ENCODE assay signal across 9 cellular contexts in the genomic region with DNA sequence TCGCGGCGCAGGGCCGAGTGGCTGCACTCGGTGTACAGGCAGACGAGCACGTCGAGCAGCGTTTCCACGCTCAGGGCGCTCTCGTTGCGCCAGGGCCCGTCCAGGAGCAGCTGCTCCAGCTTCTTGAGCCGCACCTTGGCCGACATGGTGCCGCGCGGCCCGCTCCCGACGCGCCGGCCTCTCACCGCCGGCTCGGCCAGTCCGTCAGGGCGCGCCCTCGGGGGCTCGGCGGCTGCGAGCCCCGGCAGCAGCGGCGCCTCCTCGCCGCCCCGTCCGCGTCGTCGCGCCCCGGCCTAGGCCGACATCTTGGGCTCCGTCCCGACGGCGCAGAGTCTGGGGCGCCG. TPM values are rescaled to one million over a fixed set of nuclear protein-coding genes. Genes with fewer than 3 reads are reported as not detected.
A peak's percentile ranks its signal among the peaks of the same experiment; 100 is the strongest.
DNase-seq lines count a peak whose midpoint lies in the region; ATAC-seq lines count a peak whose summit lies in the region.
"Had no signal": no experiment of that assay in that cellular context is flagged by ENCODE, and none has a peak within 500 bp of the region (broad histone marks: within the 10 kb centered on the region; RNA-seq: fewer than 3 reads in every experiment).

No MANE protein-coding gene starts in this region.

- peak overlapping the region; percentile 94 for H3K4me3 ChIP-seq in SJSA1
- peak overlapping the region; percentile 73 for H3K4me3 ChIP-seq in rectal smooth muscle tissue (ENCODE audit: low read length)

- peak overlapping the region; percentile 63 for H3K9ac ChIP-seq in rectal smooth muscle tissue (ENCODE audit: low read length)

- H3K4me1 ChIP-seq in SJSA1 (replicated peaks) (peaks cover 15% of the 10 kb centered on the region), rectal smooth muscle tissue (ENCODE audit: control insufficient read depth, insufficient read depth, low read length) (peaks cover 17% of the 10 kb centered on the region)

- no peaks in the 10 kb centered on the region for H3K9me3 ChIP-seq in SJSA1 (replicated peaks)

- ATAC-seq in HG02759 (IDR thresholded peaks at IDR 0.05; ENCODE audit: unreplicated experiment) (no peak), GM21576 (IDR thresholded peaks at IDR 0.05; ENCODE audit: unreplicated experiment) (no peak), HG03432 (IDR thresholded peaks at IDR 0.05; ENCODE audit: unreplicated experiment) (no peak)

- H3K27me3 ChIP-seq in SJSA1 (replicated peaks), result no peaks in the 10 kb centered on the region
- H3K27me3 ChIP-seq in rectal smooth muscle tissue (ENCODE audit: control insufficient read depth, insufficient read depth, low read length), result no peaks in the 10 kb centered on the region

- peak; percentile 73 for DNase-seq in NCI-H748 (lab: John Stamatoyannopoulos, UW; ENCODE audit: unreplicated experiment)
- DNase-seq in NCI-H748 treated with DMSO at 0.1 percent for 48 hours (lab: John Stamatoyannopoulos, UW), result no peak
- DNase-seq in SJSA1 (ENCODE audit: low read depth in 1 of 2, low spot score in 2 of 2), result peak in 1 of 2 experiments; percentile 41
- DNase-seq in germinal center (ENCODE audit: low spot score), result peak; percentile 21
- DNase-seq: DND-41 had no signal

- H3K27ac ChIP-seq in SJSA1, result no peak overlapping the region
- H3K27ac ChIP-seq in rectal smooth muscle tissue (ENCODE audit: low read depth, low read length), result peak overlapping the region; percentile 69

- H3K36me3 ChIP-seq in SJSA1, result peaks cover 17% of the 10 kb centered on the region
- H3K36me3 ChIP-seq in rectal smooth muscle tissue (ENCODE audit: control insufficient read depth, insufficient read depth, low read length), result no peaks in the 10 kb centered on the region

RNA-seq across cellular contexts. Expression of a gene that starts 0.3 kb away (rescaled TPM):
- total RNA-seq in SJSA1 (2014; rRNA removed; shearing (Covaris generic)), result 53.4 and 56.5 TPM in 2 replicates

RNA-seq across cellular contexts. Expression of a gene that starts 27.0 kb away (rescaled TPM):
- 0.82 TPM in 1 of 2 replicates, not detected in the other for total RNA-seq in SJSA1 (2014; rRNA removed; shearing (Covaris generic))

RNA-seq across cellular contexts. Expression of a gene that starts 37.5 kb away (rescaled TPM):
- 0.50 TPM in 1 of 2 replicates, not detected in the other for total RNA-seq in SJSA1 (2014; rRNA removed; shearing (Covaris generic))
